30 cellular contexts compared by ENCODE assay signal in genomic region chr22:43407591-43407990, GRCh38. TPM values are rescaled to one million over a fixed set of nuclear protein-coding genes. Genes with fewer than 3 reads are reported as not detected.
"Had no signal": no experiment of that assay in that cellular context is flagged by ENCODE, and none has a peak within 500 bp of the region (broad histone marks: within the 10 kb centered on the region; RNA-seq: fewer than 3 reads in every experiment).

No MANE protein-coding gene starts in this region.

- DNase-seq: effector memory CD4-positive, alpha-beta T cell; glutamatergic neuron; heart right ventricle; hippocampal formation; kidney glomerular epithelial cell; left colon; midbrain; nucleus accumbens; right cardiac atrium; stimulated activated CD4-positive, alpha-beta T cell treated with anti-CD3 and anti-CD28 coated beads, Interleukin-15, amount 100 ng/mL, for 24 hours; stimulated activated CD4-positive, alpha-beta T cell treated with anti-CD3 and anti-CD28 coated beads, Interleukin-2, amount 100 ng/mL, for 48 hours; stimulated activated naive B cell treated with anti-CD40 and anti-IgM and Interleukin-4, amounts not matched to agents 10 μg/mL and 1 μg/mL and 100 μg/mL, for 72 hours; stomach; thyroid gland had no signal

- FAIRE-seq: endothelial cell of umbilical vein, islet of Langerhans had no signal

- H3K9me3 ChIP-seq: esophagus muscularis mucosa, heart right ventricle, prostate gland, stomach, thyroid gland had no signal

- H3K4me3 ChIP-seq: coronary artery, esophagus muscularis mucosa, gastroesophageal sphincter, heart right ventricle, prostate gland, skin epidermis, stomach, thyroid gland had no signal

- H3K27ac ChIP-seq: coronary artery, esophagus muscularis mucosa, foreskin keratinocyte, gastroesophageal sphincter, heart right ventricle, prostate gland, skin epidermis, stomach, thyroid gland had no signal

- H3K27me3 ChIP-seq: thyroid gland had no signal

- ATAC-seq: foreskin keratinocyte; gastroesophageal sphincter; left colon; naive thymus-derived CD8-positive, alpha-beta T cell; right cardiac atrium; stimulated activated naive B cell treated with anti-CD40 and anti-IgM and Interleukin-4, amounts not matched to agents 10 μg/mL and 1 μg/mL and 100 μg/mL, for 72 hours had no signal

- H3K36me3 ChIP-seq: esophagus muscularis mucosa, gastroesophageal sphincter, heart right ventricle, prostate gland, stomach, thyroid gland had no signal

- H3K4me1 ChIP-seq: foreskin keratinocyte, heart right ventricle, prostate gland, thyroid gland had no signal

RNA-seq across cellular contexts. Expression of gene MPPED1, which starts 4.2 kb away (rescaled TPM):
- total RNA-seq: dermis blood vessel endothelial cell; endothelial cell of umbilical vein; epithelial cell of proximal tubule; esophagus muscularis mucosa; fibroblast of lung; foreskin keratinocyte; heart right ventricle; left colon; mammary epithelial cell; myocyte; naive thymus-derived CD8-positive, alpha-beta T cell; osteocyte; subcutaneous adipose tissue; thyroid gland had no signal
- polyA plus RNA-seq: endothelial cell of umbilical vein, fibroblast of lung, foreskin keratinocyte, mammary epithelial cell had no signal
